Comparison of ENCODE assay signal across 8 cellular contexts in genomic region chr4:123587983-123588494, GRCh38.
DNase-seq lines count a peak whose midpoint lies in the region; ATAC-seq and TF ChIP-seq lines count a peak whose summit lies in the region.

No MANE protein-coding gene starts in this region.

- H3K9me3 Mint-ChIP-seq in activated CD4-positive, alpha-beta memory T cell treated with anti-CD3 and anti-CD28 coated beads, Interleukin-2, amount 10 ng/mL, durations not matched to agents 7 days and 5 days = no peaks in the 10 kb centered on the region

- TF ChIP-seq CTCF in C4-2B (conservative IDR thresholded peaks at IDR 0.05) = no peak
- TF ChIP-seq CTCF in HCT116 (IDR thresholded peaks at IDR 0.05 in 2 of 3, conservative IDR thresholded peaks at IDR 0.05 in 1 of 3; ENCODE audit: borderline replicate concordance in 1 of 3, insufficient read depth in 1 of 3, low read depth in 2 of 3, low read length in 2 of 3) = no peak
- TF ChIP-seq CTCF in sigmoid colon (IDR thresholded peaks at IDR 0.05) = no peak

- H3K36me3 Mint-ChIP-seq in activated CD4-positive, alpha-beta memory T cell treated with anti-CD3 and anti-CD28 coated beads, Interleukin-2, amount 10 ng/mL, durations not matched to agents 7 days and 5 days (ENCODE audit: low read depth) = no peaks in the 10 kb centered on the region

- H3K27me3 ChIP-seq in HCT116 (ENCODE audit: insufficient read depth, low read length) (no peaks in the 10 kb centered on the region), sigmoid colon (no peaks in the 10 kb centered on the region)

- no peak overlapping the region for H3K27ac Mint-ChIP-seq in activated CD4-positive, alpha-beta memory T cell treated with anti-CD3 and anti-CD28 coated beads, Interleukin-2, amount 10 ng/mL, durations not matched to agents 7 days and 5 days

- RAD21 ChIA-PET in HCT116 (lab: Charles Lee; ENCODE audit: low non-redundant PET in 1 of 2, low total read pairs in 2 of 2, uncharacterized antibody in 2 of 2, unreplicated experiment in 2 of 2) = no interaction called here

- H3K9me3 ChIP-seq in HCT116 (ENCODE audit: control insufficient read depth in 1 of 2, insufficient read depth in 1 of 2, low read depth in 1 of 2, low read length in 2 of 2) (no peaks in the 10 kb centered on the region), sigmoid colon (no peaks in the 10 kb centered on the region)

- CTCF ChIA-PET in HCT116 (lab: Charles Lee) = interaction anchor here (1.9 kb wide), 1 partner anchor 23 kb away, joined by 9 read pairs; no protein-coding TSS in a partner anchor
- CTCF ChIA-PET in activated CD4-positive, alpha-beta memory T cell treated with anti-CD3 and anti-CD28 coated beads, Interleukin-2, amount 10 ng/mL, durations not matched to agents 7 days and 5 days (lab: Charles Lee) = no interaction called here

- H3K27me3 Mint-ChIP-seq in activated CD4-positive, alpha-beta memory T cell treated with anti-CD3 and anti-CD28 coated beads, Interleukin-2, amount 10 ng/mL, durations not matched to agents 7 days and 5 days = peaks cover 1% of the 10 kb centered on the region

- peak overlapping the region; percentile 83 for H3K4me2 ChIP-seq in HCT116 (ENCODE audit: low read length)

- TF ChIP-seq RAD21 in HCT116 (IDR thresholded peaks at IDR 0.05; ENCODE audit: low read depth) = peak; percentile 31

- TF ChIP-seq EP300 in sigmoid colon (IDR thresholded peaks at IDR 0.05) = peak in 1 of 4 donors; percentile 26

- H4K20me1 ChIP-seq in HCT116 (ENCODE audit: insufficient read depth) = no peaks in the 10 kb centered on the region

- H3K79me2 ChIP-seq in HCT116 (ENCODE audit: insufficient read depth, low read length) = no peaks in the 10 kb centered on the region

- ATAC-seq in HCT116 (peak; percentile 96), esophagus mucosa (peak; percentile 81), HG02970 (IDR thresholded peaks at IDR 0.05; ENCODE audit: low FRiP score, unreplicated experiment) (no peak)

- H3K4me3 ChIP-seq in HCT116 (replicated peaks in 1 of 2; ENCODE audit: low read depth in 1 of 2, low read length in 2 of 2) (peak overlapping the region in 1 of 2 experiments; percentile 44; a peak in 2 of 4 replicates), sigmoid colon (no peak overlapping the region)

- H3K4me1 ChIP-seq in HCT116 (ENCODE audit: control insufficient read depth in 1 of 2, insufficient read depth in 2 of 2, low read length in 2 of 2) (peaks cover 20 to 21% of the 10 kb centered on the region in 2 experiments), sigmoid colon (peaks cover 0 to 19% (median 16%) of the 10 kb centered on the region in 4 donors)

- H2AFZ ChIP-seq in HCT116 (ENCODE audit: low read depth, low read length, poor library complexity, severe bottlenecking) = peak overlapping the region; percentile 74

- intact Hi-C loops in HCT116 (cut with micrococcal nuclease) (no loop called here), sigmoid colon (cut with DNase I) (no loop called here)

- H3K9ac ChIP-seq in HCT116 (ENCODE audit: low read length) = no peak overlapping the region

- POLR2A ChIA-PET in HCT116 (lab: Charles Lee) = interaction anchor here (0.8 to 1.2 kb wide), 2 partner anchors 12 kb away, joined by 3 read pairs; no protein-coding TSS in a partner anchor
- POLR2A ChIA-PET in activated CD4-positive, alpha-beta memory T cell treated with anti-CD3 and anti-CD28 coated beads, Interleukin-2, amount 10 ng/mL, durations not matched to agents 7 days and 5 days (lab: Charles Lee) = no interaction called here

- no peaks in the 10 kb centered on the region for H3K9me2 ChIP-seq in HCT116 (ENCODE audit: insufficient read depth)

- H3K27ac ChIP-seq in C4-2B (peak overlapping the region; percentile 99), HCT116 (ENCODE audit: low read depth, low read length) (peak overlapping the region; percentile 47), sigmoid colon (peak overlapping the region; percentile 56 to 65 (median 62))

- H3K36me3 ChIP-seq in HCT116 (ENCODE audit: control insufficient read depth in 1 of 2, insufficient read depth in 2 of 2, low read length in 2 of 2) = no peaks in the 10 kb centered on the region
- H3K36me3 ChIP-seq in sigmoid colon = no peaks in the 10 kb centered on the region

- WGBS in sigmoid colon, 2 donors = 12 to 50% methylated on average over 8 of the region's 8 CpGs

- DNase-seq in HCT116 (ENCODE audit: low read depth, low spot score) = peak; percentile 63
- peak; percentile 14 for DNase-seq in NCI-H460 (ENCODE audit: extremely low read depth, low read depth)
- DNase-seq in sigmoid colon = peak; percentile 84
- no peak for DNase-seq in activated CD4-positive, alpha-beta memory T cell treated with anti-CD3 and anti-CD28 coated beads, Interleukin-2, amount 10 ng/mL, durations not matched to agents 7 days and 5 days
- DNase-seq in iPS-NIHi11 (ENCODE audit: low spot score) = no peak

- H3K4me1 Mint-ChIP-seq in activated CD4-positive, alpha-beta memory T cell treated with anti-CD3 and anti-CD28 coated beads, Interleukin-2, amount 10 ng/mL, durations not matched to agents 7 days and 5 days = peaks cover 6% of the 10 kb centered on the region

- H3K4me3 Mint-ChIP-seq in activated CD4-positive, alpha-beta memory T cell treated with anti-CD3 and anti-CD28 coated beads, Interleukin-2, amount 10 ng/mL, durations not matched to agents 7 days and 5 days = no peak overlapping the region

- no TSS peak for BruUV-seq in HCT116 (replicated peaks; lab: Mats Ljungman, UMichigan)

- no peak for TF ChIP-seq POLR2A in HCT116 (IDR thresholded peaks at IDR 0.05; ENCODE audit: borderline replicate concordance, extremely low read depth, insufficient read depth, insufficient read length)
- no peak for TF ChIP-seq POLR2A in sigmoid colon (IDR thresholded peaks at IDR 0.05)

TF ChIP-seq in HCT116, 20 proteins besides CTCF, POLR2A, EP300 and RAD21 (continues in another document):
- TF ChIP-seq SP1 (IDR thresholded peaks at IDR 0.05; ENCODE audit: low read depth) (peak; percentile 81), ZNF274 (IDR thresholded peaks at IDR 0.05; ENCODE audit: low read depth, low read length) (no peak), SRF (IDR thresholded peaks at IDR 0.05; ENCODE audit: low read depth) (no peak), YY1 (IDR thresholded peaks at IDR 0.05; ENCODE audit: extremely low read depth, insufficient replicate concordance, low read depth, low read length) (no peak), ATF3 (IDR thresholded peaks at IDR 0.05) (no peak), SIN3A (IDR thresholded peaks at IDR 0.05; ENCODE audit: low read depth) (no peak), EZH2phosphoT487 (IDR thresholded peaks at IDR 0.05; ENCODE audit: borderline replicate concordance) (no peak), JUND (IDR thresholded peaks at IDR 0.05) (peak; percentile 58), TCF7L2 (IDR thresholded peaks at IDR 0.05; ENCODE audit: borderline replicate concordance, extremely low read depth, insufficient read depth, insufficient read length) (no peak), ZFX (IDR thresholded peaks at IDR 0.05) (no peak), ZBTB33 (IDR thresholded peaks at IDR 0.05; ENCODE audit: extremely low read depth, insufficient replicate concordance, low read length) (no peak), EGR1 (IDR thresholded peaks at IDR 0.05; ENCODE audit: low read depth) (no peak), MAX (IDR thresholded peaks at IDR 0.05) (peak; percentile 61)
- TF ChIP-seq, protein P1, sequence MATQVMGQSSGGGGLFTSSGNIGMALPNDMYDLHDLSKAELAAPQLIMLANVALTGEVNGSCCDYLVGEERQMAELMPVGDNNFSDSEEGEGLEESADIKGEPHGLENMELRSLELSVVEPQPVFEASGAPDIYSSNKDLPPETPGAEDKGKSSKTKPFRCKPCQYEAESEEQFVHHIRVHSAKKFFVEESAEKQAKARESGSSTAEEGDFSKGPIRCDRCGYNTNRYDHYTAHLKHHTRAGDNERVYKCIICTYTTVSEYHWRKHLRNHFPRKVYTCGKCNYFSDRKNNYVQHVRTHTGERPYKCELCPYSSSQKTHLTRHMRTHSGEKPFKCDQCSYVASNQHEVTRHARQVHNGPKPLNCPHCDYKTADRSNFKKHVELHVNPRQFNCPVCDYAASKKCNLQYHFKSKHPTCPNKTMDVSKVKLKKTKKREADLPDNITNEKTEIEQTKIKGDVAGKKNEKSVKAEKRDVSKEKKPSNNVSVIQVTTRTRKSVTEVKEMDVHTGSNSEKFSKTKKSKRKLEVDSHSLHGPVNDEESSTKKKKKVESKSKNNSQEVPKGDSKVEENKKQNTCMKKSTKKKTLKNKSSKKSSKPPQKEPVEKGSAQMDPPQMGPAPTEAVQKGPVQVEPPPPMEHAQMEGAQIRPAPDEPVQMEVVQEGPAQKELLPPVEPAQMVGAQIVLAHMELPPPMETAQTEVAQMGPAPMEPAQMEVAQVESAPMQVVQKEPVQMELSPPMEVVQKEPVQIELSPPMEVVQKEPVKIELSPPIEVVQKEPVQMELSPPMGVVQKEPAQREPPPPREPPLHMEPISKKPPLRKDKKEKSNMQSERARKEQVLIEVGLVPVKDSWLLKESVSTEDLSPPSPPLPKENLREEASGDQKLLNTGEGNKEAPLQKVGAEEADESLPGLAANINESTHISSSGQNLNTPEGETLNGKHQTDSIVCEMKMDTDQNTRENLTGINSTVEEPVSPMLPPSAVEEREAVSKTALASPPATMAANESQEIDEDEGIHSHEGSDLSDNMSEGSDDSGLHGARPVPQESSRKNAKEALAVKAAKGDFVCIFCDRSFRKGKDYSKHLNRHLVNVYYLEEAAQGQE (IDR thresholded peaks at IDR 0.05; ENCODE audit: low read depth) = no peak

Comparison
In these comparisons a context has a peak if more than half of its experiments do, and no peak if none do; other contexts are left out.
1. H3K27ac ChIP-seq: peak in every context shown above with its lines; median percentile 99 in C4-2B; 62 in sigmoid colon; 47 in HCT116.
2. DNase-seq: peak in HCT116 (single experiment), NCI-H460 (single experiment) and sigmoid colon (single experiment); none in activated CD4-positive, alpha-beta memory T cell treated with anti-CD3 and anti-CD28 coated beads, Interleukin-2, amount 10 ng/mL, durations not matched to agents 7 days and 5 days (single experiment) and iPS-NIHi11 (single experiment).